Comparison of ENCODE assay signal across 13 cellular contexts in genomic region chr6:55833284-55833683, GRCh38.
DNase-seq lines count a peak whose midpoint lies in the region; ATAC-seq lines count a peak whose summit lies in the region.
"Had no signal": no experiment of that assay in that cellular context is flagged by ENCODE, and none has a peak within 500 bp of the region (broad histone marks: within the 10 kb centered on the region; RNA-seq: fewer than 3 reads in every experiment).

No MANE protein-coding gene starts in this region.

- H3K27me3 Mint-ChIP-seq in activated naive CD8-positive, alpha-beta T cell treated with anti-CD3 and anti-CD28 coated beads, Interleukin-2, amount 50 U/mL, for 24 hours: no peaks in the 10 kb centered on the region

- H3K9me3 Mint-ChIP-seq in activated naive CD8-positive, alpha-beta T cell treated with anti-CD3 and anti-CD28 coated beads, Interleukin-2, amount 50 U/mL, for 24 hours: no peaks in the 10 kb centered on the region
- H3K9me3 Mint-ChIP-seq: neural progenitor cell had no signal

- peak; percentile 87 for ATAC-seq in GM18870 (IDR thresholded peaks at IDR 0.05; ENCODE audit: unreplicated experiment)
- ATAC-seq in GM21529 (IDR thresholded peaks at IDR 0.05; ENCODE audit: unreplicated experiment): peak; percentile 63
- ATAC-seq in HG03095 (IDR thresholded peaks at IDR 0.05; ENCODE audit: unreplicated experiment): peak; percentile 38
- no peak for ATAC-seq in activated naive CD8-positive, alpha-beta T cell treated with anti-CD3 and anti-CD28 coated beads, Interleukin-2, amount 50 U/mL, for 24 hours
- ATAC-seq: sciatic nerve; stimulated activated naive CD8-positive, alpha-beta T cell treated with anti-CD3 and anti-CD28 coated beads, Interleukin-15, Interleukin-2, amounts not matched to agents 100 U/mL and 50 U/mL, for 24 hours had no signal

- no peak overlapping the region for H3K4me3 Mint-ChIP-seq in activated naive CD8-positive, alpha-beta T cell treated with anti-CD3 and anti-CD28 coated beads, Interleukin-2, amount 50 U/mL, for 24 hours
- H3K4me3 Mint-ChIP-seq: neural progenitor cell had no signal

- DNase-seq in amniotic epithelial cell (ENCODE audit: low read depth): peak; percentile 16
- no peak for DNase-seq in nucleus accumbens (lab: John Stamatoyannopoulos, UW)
- no peak for DNase-seq in activated naive CD8-positive, alpha-beta T cell treated with anti-CD3 and anti-CD28 coated beads, Interleukin-2, amount 50 U/mL, for 24 hours
- no peak for DNase-seq in SHP77 (lab: John Stamatoyannopoulos, UW)
- no peak for DNase-seq in GOT3 (lab: John Stamatoyannopoulos, UW)
- DNase-seq: NCI-H2029 treated with DMSO at 0.1 percent for 48 hours; NCI-H82; stimulated activated naive CD8-positive, alpha-beta T cell treated with anti-CD3 and anti-CD28 coated beads, Interleukin-15, Interleukin-2, amounts not matched to agents 100 U/mL and 50 U/mL, for 24 hours had no signal

- no peaks in the 10 kb centered on the region for H3K4me1 Mint-ChIP-seq in activated naive CD8-positive, alpha-beta T cell treated with anti-CD3 and anti-CD28 coated beads, Interleukin-2, amount 50 U/mL, for 24 hours

- no peak overlapping the region for H3K27ac Mint-ChIP-seq in activated naive CD8-positive, alpha-beta T cell treated with anti-CD3 and anti-CD28 coated beads, Interleukin-2, amount 50 U/mL, for 24 hours
- H3K27ac Mint-ChIP-seq: neural progenitor cell had no signal

- H3K36me3 Mint-ChIP-seq in activated naive CD8-positive, alpha-beta T cell treated with anti-CD3 and anti-CD28 coated beads, Interleukin-2, amount 50 U/mL, for 24 hours (ENCODE audit: low read depth): no peaks in the 10 kb centered on the region
- H3K36me3 Mint-ChIP-seq: neural progenitor cell had no signal
